10 cellular contexts compared by ENCODE assay signal in the genomic region with DNA sequence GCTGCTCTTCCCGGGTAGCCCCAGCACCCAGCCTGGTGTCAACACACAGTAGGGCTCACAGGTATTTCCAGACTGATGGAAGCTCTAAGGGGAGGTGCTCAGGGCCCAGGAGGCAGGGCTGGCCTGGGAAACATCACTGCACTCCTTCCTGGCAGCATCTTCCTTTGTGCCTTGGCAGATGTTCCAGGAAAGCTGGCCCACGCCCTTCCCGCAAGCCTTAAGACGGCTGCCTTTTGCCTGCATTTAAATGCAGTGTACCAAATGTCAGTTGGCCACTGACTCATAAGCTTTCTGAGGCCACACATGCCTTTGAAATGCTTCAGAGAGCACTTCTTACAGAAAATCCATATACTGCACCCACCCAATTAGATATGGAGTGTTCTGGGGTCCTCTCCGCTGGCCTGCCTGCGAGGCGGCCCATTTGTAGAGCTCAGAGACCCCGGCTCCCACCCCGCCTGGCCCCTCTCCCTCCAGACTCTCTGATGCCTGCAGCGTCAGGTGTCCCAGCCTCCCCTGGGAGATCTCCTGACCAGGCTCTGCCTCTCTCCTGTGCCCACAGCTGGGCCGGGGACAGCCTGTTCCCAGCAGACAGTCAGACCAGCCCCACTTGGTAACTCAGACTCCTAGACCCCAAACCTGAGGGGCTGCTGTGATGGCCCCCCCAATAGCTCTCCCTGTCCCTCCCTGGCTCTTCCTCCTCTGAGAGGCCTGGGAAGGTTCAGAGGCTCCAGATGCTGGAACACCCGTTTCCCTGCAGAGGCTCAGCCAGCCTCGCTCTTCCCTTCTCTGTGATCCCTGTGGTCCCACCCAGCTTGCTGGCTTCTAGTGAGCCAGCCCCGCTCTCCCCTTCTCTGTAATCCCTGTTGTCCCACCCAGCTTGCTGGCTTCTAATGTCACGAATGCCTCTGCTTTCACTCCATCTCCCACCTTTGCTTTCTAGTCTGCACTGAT. TPM values are rescaled to one million over a fixed set of nuclear protein-coding genes. Genes with fewer than 3 reads are reported as not detected.
DNase-seq lines count a peak whose midpoint lies in the region; ATAC-seq, FAIRE-seq and TF ChIP-seq lines count a peak whose summit lies in the region.
"Had no signal": no experiment of that assay in that cellular context is flagged by ENCODE, and none has a peak within 500 bp of the region (broad histone marks: within the 10 kb centered on the region; RNA-seq: fewer than 3 reads in every experiment).

No MANE protein-coding gene starts in this region.

- peaks cover 8% of the 10 kb centered on the region for H3K4me1 ChIP-seq in mammary epithelial cell (ENCODE audit: insufficient read depth, low read length)

- intact Hi-C loops in mammary epithelial cell (cut with micrococcal nuclease), result loop anchor here (5.0 to 10.0 kb wide), 2 partner anchors 53 to 366 kb away; a partner anchor contains a TSS
- intact Hi-C loops in lower leg skin (cut with DNase I; ENCODE audit: low total_unique reads), result loop anchor here (5.0 kb wide), 1 partner anchor 113 kb away; no protein-coding TSS in a partner anchor

- no peak overlapping the region for H3K27ac ChIP-seq in mammary epithelial cell (ENCODE audit: insufficient read depth, low read depth, low read length)

- H3K79me2 ChIP-seq in mammary epithelial cell (ENCODE audit: insufficient read depth, low read length), result no peaks in the 10 kb centered on the region

- H3K4me2 ChIP-seq in mammary epithelial cell (ENCODE audit: insufficient read depth, low read depth, low read length), result no peak overlapping the region

- DNase-seq in NCI-H82 (lab: John Stamatoyannopoulos, UW) (peak; percentile 46), NCI-H82 treated with DMSO at 0.1 percent for 48 hours (lab: John Stamatoyannopoulos, UW; ENCODE audit: unreplicated experiment) (no peak), mammary epithelial cell (peak; percentile 75), lower leg skin (ENCODE audit: low spot score in 2 of 2) (peak; percentile 69 to 87), urothelium cell line (ENCODE audit: low spot score) (peak; percentile 45), GM19240 (ENCODE audit: insufficient read length, low spot score) (no peak)
- DNase-seq: 8988T; activated naive CD4-positive, alpha-beta T cell had no signal

- dilution Hi-C loops in mammary epithelial cell (cut with HindIII; ENCODE audit: low sequenced_read_pairs), result loop anchor here (5.0 to 10.0 kb wide), 2 partner anchors 43 to 96 kb away; no protein-coding TSS in a partner anchor

- H3K9me3 ChIP-seq in mammary epithelial cell (replicated peaks; ENCODE audit: insufficient read depth, low read length), result no peaks in the 10 kb centered on the region

- H3K27me3 ChIP-seq in mammary epithelial cell (ENCODE audit: insufficient read depth, low read length), result no peaks in the 10 kb centered on the region

- H4K20me1 ChIP-seq in mammary epithelial cell (ENCODE audit: insufficient read depth, low read length), result no peaks in the 10 kb centered on the region

- no peaks in the 10 kb centered on the region for H3K36me3 ChIP-seq in mammary epithelial cell (ENCODE audit: insufficient read depth, low read length)

- in situ Hi-C loops in mammary epithelial cell (cut with MboI; ENCODE audit: low sequenced_read_pairs in 2 of 2), result loop anchor here (5.0 to 10.0 kb wide), 3 partner anchors 86 to 116 kb away; a partner anchor contains a TSS

- ATAC-seq in HG02571 (IDR thresholded peaks at IDR 0.05; ENCODE audit: unreplicated experiment) (no peak), HG03175 (IDR thresholded peaks at IDR 0.05; ENCODE audit: unreplicated experiment) (no peak)

- no peak overlapping the region for H2AFZ ChIP-seq in mammary epithelial cell (ENCODE audit: low read depth, low read length)

- CTCF ChIA-PET in mammary epithelial cell (lab: Charles Lee; ENCODE audit: low non-redundant PET), result no interaction called here

- TF ChIP-seq CTCF in mammary epithelial cell (conservative IDR thresholded peaks at IDR 0.05 in 1 of 2, IDR thresholded peaks at IDR 0.05 in 1 of 2; ENCODE audit: extremely low read depth in 1 of 2, insufficient read depth in 1 of 2, low read depth in 1 of 2, low read length in 2 of 2) (no peak), lower leg skin (IDR thresholded peaks at IDR 0.05) (no peak)

- 57% methylated on average over 10 of the region's 15 CpGs for WGBS in mammary epithelial cell (ENCODE audit: low coverage, missing lambda C conversion rate)
- WGBS in lower leg skin, 2 donors, result 35 to 40% methylated on average over 15 of the region's 15 CpGs

- no peak overlapping the region for H3K9ac ChIP-seq in mammary epithelial cell (ENCODE audit: insufficient read depth, low read length)

- FAIRE-seq in urothelium cell line (lab: Jason Lieb, UNC), result peak; percentile 50

- no TSS peak for BruUV-seq in mammary epithelial cell (replicated peaks; lab: Mats Ljungman, UMichigan)

- no peak overlapping the region for H3K4me3 ChIP-seq in mammary epithelial cell (replicated peaks in 1 of 3; ENCODE audit: insufficient read depth in 1 of 3, low read depth in 2 of 3, low read length in 3 of 3)
- no peak overlapping the region for H3K4me3 ChIP-seq in lower leg skin (ENCODE audit: low read depth, poor library complexity, severe bottlenecking)

- TF ChIP-seq POLR2A in lower leg skin (IDR thresholded peaks at IDR 0.05), result no peak

RNA-seq across cellular contexts. Expression of a gene that starts 47.6 kb away (rescaled TPM):
- 10 to 100 TPM in 1 of 2 donors, 1 to 10 TPM in 1; 5.7 to 71.3 TPM for total RNA-seq in mammary epithelial cell
- 146 TPM for polyA plus RNA-seq in mammary epithelial cell
- polyA minus RNA-seq in mammary epithelial cell, result 248 TPM
- 10 to 100 TPM in 1 of 4 donors, 1 to 10 TPM in 1, under 1 TPM in 2; 0.52 to 15.3 (median 2.7) TPM for total RNA-seq in lower leg skin

Comparison
In these comparisons a context has a peak if more than half of its experiments do, and no peak if none do; other contexts are left out.
1. DNase-seq: peak in NCI-H82 (single experiment), mammary epithelial cell (single experiment), lower leg skin (2 of 2) and urothelium cell line (single experiment); none in NCI-H82 treated with DMSO at 0.1 percent for 48 hours (single experiment) and GM19240 (single experiment).